ENCODE assay signal across 31 cellular contexts in genomic region chr2:233235977-233236376, GRCh38.
"Had no signal": no experiment of that assay in that cellular context is flagged by ENCODE, and none has a peak within 500 bp of the region (broad histone marks: within the 10 kb centered on the region; RNA-seq: fewer than 3 reads in every experiment).

No MANE protein-coding gene starts in this region.

- H3K9me3 Mint-ChIP-seq: activated CD4-positive, alpha-beta memory T cell treated with anti-CD3 and anti-CD28 coated beads for 36 hours; activated T-cell treated with anti-CD3 and anti-CD28 coated beads, Interleukin-2, amount 50 U/mL, for 24 hours; nephron; stimulated activated naive CD8-positive, alpha-beta T cell treated with anti-CD3 and anti-CD28 coated beads, Interleukin-15, Interleukin-2, amounts not matched to agents 100 ng/mL and 50 ng/mL, for 24 hours had no signal

- ATAC-seq: activated CD4-positive, CD25-positive, alpha-beta regulatory T cell treated with anti-CD3 and anti-CD28 coated beads, Interleukin-2, amount 50 U/mL, for 24 hours; effector memory CD8-positive, alpha-beta T cell; gastroesophageal sphincter; sciatic nerve; stimulated activated effector memory CD8-positive, alpha-beta T cell treated with anti-CD3 and anti-CD28 coated beads, Interleukin-12 subunit alpha, Interleukin-12 subunit beta, amount 100 ng/mL, for 72 hours had no signal

- H3K36me3 ChIP-seq: ascending aorta, gastroesophageal sphincter, left ventricle myocardium inferior, ovary, prostate gland, thoracic aorta had no signal

- H3K27me3 Mint-ChIP-seq: activated CD4-positive, alpha-beta memory T cell treated with anti-CD3 and anti-CD28 coated beads for 36 hours; activated CD4-positive, alpha-beta T cell treated with anti-CD3 and anti-CD28 coated beads, Interleukin-2, amount 10 ng/mL, durations not matched to agents 24 days and 14 days; activated naive CD4-positive, alpha-beta T cell treated with anti-CD3 and anti-CD28 coated beads, Interleukin-2, amount 10 ng/mL, durations not matched to agents 7 days and 5 days; activated naive CD8-positive, alpha-beta T cell treated with anti-CD3 and anti-CD28 coated beads, Interleukin-2, amount 10 ng/mL, durations not matched to agents 7 days and 5 days; activated T-cell treated with anti-CD3 and anti-CD28 coated beads, Interleukin-2, amount 50 U/mL, for 24 hours; effector memory CD8-positive, alpha-beta T cell; stimulated activated naive CD8-positive, alpha-beta T cell treated with anti-CD3 and anti-CD28 coated beads, Interleukin-15, Interleukin-2, amounts not matched to agents 100 ng/mL and 50 ng/mL, for 24 hours had no signal

- H3K36me3 Mint-ChIP-seq: activated CD4-positive, alpha-beta memory T cell treated with anti-CD3 and anti-CD28 coated beads for 36 hours; brain had no signal

- DNase-seq: activated CD4-positive, alpha-beta T cell treated with anti-CD3 and anti-CD28 coated beads, Interleukin-2, amount 10 ng/mL, durations not matched to agents 24 days and 14 days; activated CD8-positive, alpha-beta memory T cell treated with anti-CD3 and anti-CD28 coated beads, Interleukin-2, amount 50 U/mL, for 4 hours; activated gamma-delta T cell; activated naive CD4-positive, alpha-beta T cell treated with anti-CD3 and anti-CD28 coated beads, Interleukin-2, amount 10 ng/mL, durations not matched to agents 7 days and 5 days; activated naive CD8-positive, alpha-beta T cell treated with anti-CD3 and anti-CD28 coated beads, Interleukin-2, amount 10 ng/mL, durations not matched to agents 7 days and 5 days; activated T-cell treated with anti-CD3 and anti-CD28 coated beads, Interleukin-2, amount 50 U/mL, for 24 hours; cortex of kidney; effector memory CD8-positive, alpha-beta T cell; head of caudate nucleus; hypothalamus; left ventricle myocardium inferior; ovary; retina; stimulated activated CD4-positive, alpha-beta T cell treated with anti-CD3 and anti-CD28 coated beads, Interleukin-12 subunit alpha, Interleukin-12 subunit beta, amount 100 ng/mL, for 4 hours; stimulated activated CD4-positive, alpha-beta T cell treated with anti-CD3 and anti-CD28 coated beads, Interleukin-4, amount 100 ng/mL, for 24 hours; T-helper 1 cell; trophoblast cell had no signal

- H3K4me3 ChIP-seq: ascending aorta, gastroesophageal sphincter, left ventricle myocardium inferior, lung, ovary, prostate gland, skin epidermis, thoracic aorta had no signal

- H3K27ac ChIP-seq: ascending aorta, gastroesophageal sphincter, left ventricle myocardium inferior, ovary, prostate gland, thoracic aorta, VCaP had no signal

- H3K27ac Mint-ChIP-seq: activated CD4-positive, alpha-beta memory T cell treated with anti-CD3 and anti-CD28 coated beads for 36 hours; activated CD4-positive, alpha-beta T cell treated with anti-CD3 and anti-CD28 coated beads, Interleukin-2, amount 10 ng/mL, durations not matched to agents 24 days and 14 days; activated naive CD4-positive, alpha-beta T cell treated with anti-CD3 and anti-CD28 coated beads, Interleukin-2, amount 10 ng/mL, durations not matched to agents 7 days and 5 days; activated naive CD8-positive, alpha-beta T cell treated with anti-CD3 and anti-CD28 coated beads, Interleukin-2, amount 10 ng/mL, durations not matched to agents 7 days and 5 days; activated T-cell treated with anti-CD3 and anti-CD28 coated beads, Interleukin-2, amount 50 U/mL, for 24 hours; brain; nephron; stimulated activated effector memory CD8-positive, alpha-beta T cell treated with anti-CD3 and anti-CD28 coated beads, Interleukin-12 subunit alpha, Interleukin-12 subunit beta, amount 100 ng/mL, for 72 hours had no signal

- H3K9me3 ChIP-seq: ascending aorta, gastroesophageal sphincter, ovary, prostate gland, thoracic aorta had no signal

- H3K4me3 Mint-ChIP-seq: activated CD4-positive, alpha-beta memory T cell treated with anti-CD3 and anti-CD28 coated beads for 36 hours; activated CD4-positive, alpha-beta T cell treated with anti-CD3 and anti-CD28 coated beads, Interleukin-2, amount 10 ng/mL, durations not matched to agents 24 days and 14 days; activated naive CD4-positive, alpha-beta T cell treated with anti-CD3 and anti-CD28 coated beads, Interleukin-2, amount 10 ng/mL, durations not matched to agents 7 days and 5 days; activated naive CD8-positive, alpha-beta T cell treated with anti-CD3 and anti-CD28 coated beads, Interleukin-2, amount 10 ng/mL, durations not matched to agents 7 days and 5 days; activated T-cell treated with anti-CD3 and anti-CD28 coated beads, Interleukin-2, amount 50 U/mL, for 24 hours; brain; nephron; stimulated activated effector memory CD8-positive, alpha-beta T cell treated with anti-CD3 and anti-CD28 coated beads, Interleukin-12 subunit alpha, Interleukin-12 subunit beta, amount 100 ng/mL, for 72 hours; stimulated activated naive CD8-positive, alpha-beta T cell treated with anti-CD3 and anti-CD28 coated beads, Interleukin-15, Interleukin-2, amounts not matched to agents 100 ng/mL and 50 ng/mL, for 24 hours had no signal

- H3K4me1 Mint-ChIP-seq: nephron had no signal

- H3K27me3 ChIP-seq: ascending aorta, gastroesophageal sphincter, ovary had no signal

- H3K4me1 ChIP-seq: ascending aorta, gastroesophageal sphincter, left ventricle myocardium inferior, prostate gland had no signal
